In genomic region chr6:33693186-33694158, GRCh38 we compare ENCODE assay signal across 8 cellular contexts. TPM values are rescaled to one million over a fixed set of nuclear protein-coding genes. Genes with fewer than 3 reads are reported as not detected.
DNase-seq lines count a peak whose midpoint lies in the region; ATAC-seq and TF ChIP-seq lines count a peak whose summit lies in the region.

No MANE protein-coding gene starts in this region.

- H3K4me2 ChIP-seq in mesenchymal stem cell (ENCODE audit: low read length, poor library complexity, severe bottlenecking): no peak overlapping the region

- no peak overlapping the region for H3K4ac ChIP-seq in mesenchymal stem cell (ENCODE audit: low read depth in 1 of 2, low read length in 2 of 2)

- H3K9me3 ChIP-seq in breast epithelium (no peaks in the 10 kb centered on the region), adipocyte (ENCODE audit: control insufficient read depth, low read length) (no peaks in the 10 kb centered on the region), mesenchymal stem cell (ENCODE audit: control insufficient read depth, low read length) (no peaks in the 10 kb centered on the region)

- H3K4me1 ChIP-seq in breast epithelium (peaks cover 15 to 33% of the 10 kb centered on the region in 2 donors), adipocyte (ENCODE audit: control insufficient read depth, insufficient read depth, low read length) (peaks cover 51% of the 10 kb centered on the region), mesenchymal stem cell (ENCODE audit: control insufficient read depth, insufficient read depth, low read depth, low read length) (peaks cover 45% of the 10 kb centered on the region)

- intact Hi-C loops in MCF 10A (cut with micrococcal nuclease) (no loop called here), breast epithelium (cut with DNase I; ENCODE audit: low total_unique reads) (loop anchor here (10.0 kb wide), 1 partner anchor 109 kb away; the partner anchor contains the start of gene BAK1)

- H3K9ac ChIP-seq in adipocyte (ENCODE audit: low read length) (peak overlapping the region; percentile 40), mesenchymal stem cell (ENCODE audit: low read length) (peak overlapping the region; percentile 51)

- H3K27ac ChIP-seq in breast epithelium (peak overlapping the region in 1 of 2 donors; percentile 79), mesenchymal stem cell (ENCODE audit: low read length, poor library complexity, severe bottlenecking) (no peak overlapping the region)

- H3K36me3 Mint-ChIP-seq in MCF 10A (ENCODE audit: insufficient read depth, unreplicated experiment): peaks cover 95% of the 10 kb centered on the region

- H4K91ac ChIP-seq in mesenchymal stem cell (ENCODE audit: low read length): peak overlapping the region; percentile 34

- peaks cover 14% of the 10 kb centered on the region for H3K79me1 ChIP-seq in mesenchymal stem cell (replicated peaks; ENCODE audit: low read length, poor library complexity, severe bottlenecking)

- CTCF ChIA-PET in MCF 10A (lab: Yijun Ruan, JAX): interaction anchor here (0.6 to 2.9 kb wide), 5 partner anchors 18 to 106 kb away, joined by 3 to 15 read pairs (median 8); partner anchors contain the start of gene UQCC2

- H3K4me3 ChIP-seq in breast epithelium (no peak overlapping the region), adipocyte (ENCODE audit: low read length) (no peak overlapping the region), mesenchymal stem cell (ENCODE audit: insufficient read depth in 1 of 2, low read depth in 1 of 2, low read length in 2 of 2) (no peak overlapping the region)

- no peaks in the 10 kb centered on the region for H3K27me3 Mint-ChIP-seq in MCF 10A (ENCODE audit: insufficient read depth, unreplicated experiment)

- H3K27me3 ChIP-seq in breast epithelium (no peaks in the 10 kb centered on the region), adipocyte (replicated peaks; ENCODE audit: control insufficient read depth, insufficient read depth, low read length) (no peaks in the 10 kb centered on the region), mesenchymal stem cell (ENCODE audit: control insufficient read depth in 1 of 2, insufficient read depth in 1 of 2, low read length in 2 of 2) (no peaks in the 10 kb centered on the region)

- no peak for DNase-seq in MCF 10A (ENCODE audit: unreplicated experiment)
- no peak for DNase-seq in breast epithelium (ENCODE audit: low spot score in 2 of 2)
- no peak for DNase-seq in adipocyte (ENCODE audit: low read depth)
- DNase-seq in mesenchymal stem cell: peak; percentile 75
- DNase-seq in kidney tubule cell (ENCODE audit: low spot score): no peak

- H3K4me3 Mint-ChIP-seq in MCF 10A (ENCODE audit: unreplicated experiment): no peak overlapping the region

- no peak overlapping the region for H4K8ac ChIP-seq in mesenchymal stem cell (ENCODE audit: low read length)

- no TSS peak for BruUV-seq in MCF 10A (replicated peaks; lab: Mats Ljungman, UMichigan)

- no peak overlapping the region for H2BK15ac ChIP-seq in mesenchymal stem cell (ENCODE audit: low read depth, poor library complexity, severe bottlenecking)

- H2AK5ac ChIP-seq in mesenchymal stem cell (ENCODE audit: low read length, severe bottlenecking): peak overlapping the region; percentile 11

- TF ChIP-seq POLR2A in breast epithelium (IDR thresholded peaks at IDR 0.05): no peak

- whole genome bisulfite sequencing in mesenchymal stem cell: 59% methylated on average over 30 of the region's 30 CpGs

- H3K36me3 ChIP-seq in breast epithelium (peaks cover 3% of the 10 kb centered on the region), adipocyte (ENCODE audit: control insufficient read depth, insufficient read depth, low read length, severe bottlenecking) (peaks cover 77% of the 10 kb centered on the region), mesenchymal stem cell (ENCODE audit: control insufficient read depth in 1 of 2, insufficient read depth in 2 of 2, low read depth in 1 of 2, low read length in 2 of 2) (peaks cover 81 to 99% of the 10 kb centered on the region in 2 experiments)

- H2BK5ac ChIP-seq in mesenchymal stem cell (ENCODE audit: low read depth, low read length, poor library complexity, severe bottlenecking): no peak overlapping the region

- H2BK120ac ChIP-seq in mesenchymal stem cell (ENCODE audit: low read depth, low read length): no peak overlapping the region

- POLR2A ChIA-PET in MCF 10A (lab: Yijun Ruan, JAX): interaction anchor here (0.9 to 2.0 kb wide), 7 partner anchors 15 to 104 kb away, joined by 3 to 9 read pairs (median 4); partner anchors contain the start of genes ITPR3 and UQCC2

- H2AFZ ChIP-seq in mesenchymal stem cell (ENCODE audit: low read depth, low read length): no peak overlapping the region

- H3K9me3 Mint-ChIP-seq in MCF 10A (ENCODE audit: unreplicated experiment): no peaks in the 10 kb centered on the region

- H3K14ac ChIP-seq in mesenchymal stem cell (ENCODE audit: low read length in 2 of 2): peak overlapping the region in 1 of 2 experiments; percentile 61

- TF ChIP-seq CTCF in MCF 10A (IDR thresholded peaks at IDR 0.05; ENCODE audit: unreplicated experiment) (no peak), breast epithelium (IDR thresholded peaks at IDR 0.05) (no peak)

- peak overlapping the region; percentile 70 for H3K27ac Mint-ChIP-seq in MCF 10A (ENCODE audit: low read depth, unreplicated experiment)

- H3K23ac ChIP-seq in mesenchymal stem cell (ENCODE audit: low read length in 2 of 2): no peak overlapping the region

- ATAC-seq in HG02884 (IDR thresholded peaks at IDR 0.05; ENCODE audit: unreplicated experiment): no peak
- no peak for ATAC-seq in HG02852 (IDR thresholded peaks at IDR 0.05; ENCODE audit: unreplicated experiment)
- no peak for ATAC-seq in HG02938 (IDR thresholded peaks at IDR 0.05; ENCODE audit: unreplicated experiment)

- H3K18ac ChIP-seq in mesenchymal stem cell (ENCODE audit: low read depth in 1 of 2, low read length in 2 of 2): peak overlapping the region; percentile 14 to 51

- H2BK12ac ChIP-seq in mesenchymal stem cell (ENCODE audit: low read length in 2 of 2): peak overlapping the region; percentile 24 to 38

- H3K4me1 Mint-ChIP-seq in MCF 10A (ENCODE audit: insufficient read depth, unreplicated experiment): peaks cover 8% of the 10 kb centered on the region

RNA-seq across cellular contexts. Expression of gene UQCC2, which starts 18.0 kb away (rescaled TPM):
- total RNA-seq in MCF 10A (2022): 122 and 147 TPM in 2 replicates
- 10 to 100 TPM in 2 of 3 donors, 1 to 10 TPM in 1; 9.9 to 19.7 (median 19.6) TPM for total RNA-seq in breast epithelium
- 101 TPM for polyA plus RNA-seq in mesenchymal stem cell (2013, experiment 1 of 2)
- polyA plus RNA-seq in mesenchymal stem cell (2013, experiment 2 of 2): 111 TPM

RNA-seq across cellular contexts. Expression of gene IP6K3, which starts 53.2 kb away (rescaled TPM):
- total RNA-seq in MCF 10A (2022) (0.25 and 1.7 TPM in 2 replicates), breast epithelium (1 to 10 TPM in 1 of 3 donors, under 1 TPM in 2; 0.15 to 4.2 (median 0.66) TPM)
- polyA plus RNA-seq in mesenchymal stem cell (2013, experiment 1 of 2): 6.7 TPM
- polyA plus RNA-seq in mesenchymal stem cell (2013, experiment 2 of 2): 6.5 TPM
